In genomic region chrX:108701633-108702032, GRCh38 we compare ENCODE assay signal across 17 cellular contexts. TPM values are rescaled to one million over a fixed set of nuclear protein-coding genes. Genes with fewer than 3 reads are reported as not detected.
DNase-seq lines count a peak whose midpoint lies in the region; ATAC-seq and FAIRE-seq lines count a peak whose summit lies in the region.
"Had no signal": no experiment of that assay in that cellular context is flagged by ENCODE, and none has a peak within 500 bp of the region (broad histone marks: within the 10 kb centered on the region; RNA-seq: fewer than 3 reads in every experiment).

No MANE protein-coding gene starts in this region.

- ATAC-seq in HG03139 (IDR thresholded peaks at IDR 0.05; ENCODE audit: unreplicated experiment), result peak; percentile 60
- ATAC-seq in HG03108 (IDR thresholded peaks at IDR 0.05; ENCODE audit: unreplicated experiment), result no peak
- ATAC-seq: A549, GM23338 had no signal

- FAIRE-seq in GM19239 (lab: Jason Lieb, UNC), result peak; percentile 75
- FAIRE-seq: GM12891 had no signal

- DNase-seq in GM19239 (ENCODE audit: insufficient read length, low spot score) (no peak), dermis blood vessel endothelial cell (peak; percentile 0), NOMO-1 treated with DMSO at 0.1 percent for 48 hours (lab: John Stamatoyannopoulos, UW; ENCODE audit: unreplicated experiment) (no peak), NCI-H226 (no peak), superior temporal gyrus (ENCODE audit: extremely low spot score) (no peak)
- DNase-seq: BE2C; CD4-positive, alpha-beta memory T cell; DMS79; H7; KG1 had no signal

RNA-seq across cellular contexts. Expression of gene IRS4, which starts 34.7 kb away (rescaled TPM):
- under 0.01 and 0.17 TPM in 2 replicates for total RNA-seq in dermis blood vessel endothelial cell
- total RNA-seq: CD4-positive, alpha-beta memory T cell; G401; HT-29 had no signal
